Comparison of ENCODE assay signal across 20 cellular contexts in genomic region chr7:140489021-140489349, GRCh38.
"Had no signal": no experiment of that assay in that cellular context is flagged by ENCODE, and none has a peak within 500 bp of the region (broad histone marks: within the 10 kb centered on the region; RNA-seq: fewer than 3 reads in every experiment).

No MANE protein-coding gene starts in this region.

- H3K36me3 ChIP-seq: ascending aorta, colonic mucosa, gastrocnemius medialis, ovary, right lobe of liver, thoracic aorta had no signal

- H3K4me3 ChIP-seq: ascending aorta, colonic mucosa, gastrocnemius medialis, ovary, right lobe of liver, thoracic aorta had no signal

- H3K9me3 Mint-ChIP-seq: activated naive CD4-positive, alpha-beta T cell treated with anti-CD3 and anti-CD28 coated beads, Interleukin-2, amount 50 U/mL, for 24 hours; central memory CD8-positive, alpha-beta T cell; naive B cell; stimulated activated effector memory CD8-positive, alpha-beta T cell treated with anti-CD3 and anti-CD28 coated beads, Interleukin-12 subunit alpha, Interleukin-12 subunit beta, amount 100 ng/mL, for 72 hours; T-cell had no signal

- H3K27me3 ChIP-seq: ascending aorta, colonic mucosa, gastrocnemius medialis, ovary, right lobe of liver had no signal

- H3K27ac Mint-ChIP-seq: activated naive CD4-positive, alpha-beta T cell treated with anti-CD3 and anti-CD28 coated beads, Interleukin-2, amount 50 U/mL, for 24 hours; stimulated activated effector memory CD8-positive, alpha-beta T cell treated with anti-CD3 and anti-CD28 coated beads, Interleukin-12 subunit alpha, Interleukin-12 subunit beta, amount 100 ng/mL, for 72 hours; T-cell had no signal

- ATAC-seq: gastrocnemius medialis; left ventricle myocardium superior; stimulated activated effector memory CD8-positive, alpha-beta T cell treated with anti-CD3 and anti-CD28 coated beads, Interleukin-12 subunit alpha, Interleukin-12 subunit beta, amount 100 ng/mL, for 72 hours; T-cell had no signal

- H3K27ac ChIP-seq: ascending aorta, colonic mucosa, gastrocnemius medialis, ovary, right lobe of liver, thoracic aorta, VCaP had no signal

- H3K27me3 Mint-ChIP-seq: activated naive CD4-positive, alpha-beta T cell treated with anti-CD3 and anti-CD28 coated beads, Interleukin-2, amount 50 U/mL, for 24 hours; central memory CD8-positive, alpha-beta T cell had no signal

- H3K4me1 ChIP-seq: ascending aorta, colonic mucosa, gastrocnemius medialis, right lobe of liver had no signal

- H3K4me3 Mint-ChIP-seq: activated naive CD4-positive, alpha-beta T cell treated with anti-CD3 and anti-CD28 coated beads, Interleukin-2, amount 50 U/mL, for 24 hours; central memory CD8-positive, alpha-beta T cell; naive B cell; stimulated activated effector memory CD8-positive, alpha-beta T cell treated with anti-CD3 and anti-CD28 coated beads, Interleukin-12 subunit alpha, Interleukin-12 subunit beta, amount 100 ng/mL, for 72 hours; T-cell had no signal

- DNase-seq: activated CD4-positive, alpha-beta T cell treated with anti-CD3 and anti-CD28 coated beads, Interleukin-2, amount 50 U/mL, for 1 hour; activated CD4-positive, CD25-positive, alpha-beta regulatory T cell treated with anti-CD3 and anti-CD28 coated beads, Interleukin-2, amount 50 U/mL, for 72 hours; activated CD8-positive, alpha-beta memory T cell treated with anti-CD3 and anti-CD28 coated beads, Interleukin-2, amount 50 U/mL, for 4 hours; activated effector memory CD4-positive, alpha-beta T cell treated with anti-CD3 and anti-CD28 coated beads, Interleukin-2, amount 50 U/mL, for 16 hours; activated T-cell treated with anti-CD3 and anti-CD28 coated beads, Interleukin-2, amount 50 U/mL, for 48 hours; colonic mucosa; gastrocnemius medialis; head of caudate nucleus; left ventricle myocardium superior; naive B cell; ovary; right lobe of liver; stimulated activated CD4-positive, alpha-beta T cell treated with anti-CD3 and anti-CD28 coated beads, Interleukin-4, amount 100 ng/mL, for 24 hours; T-cell had no signal

- H3K4me1 Mint-ChIP-seq: activated naive CD4-positive, alpha-beta T cell treated with anti-CD3 and anti-CD28 coated beads, Interleukin-2, amount 50 U/mL, for 24 hours; central memory CD8-positive, alpha-beta T cell; naive B cell had no signal

- H3K9me3 ChIP-seq: ascending aorta, colonic mucosa, gastrocnemius medialis, ovary, right lobe of liver, thoracic aorta had no signal

- H3K36me3 Mint-ChIP-seq: activated naive CD4-positive, alpha-beta T cell treated with anti-CD3 and anti-CD28 coated beads, Interleukin-2, amount 50 U/mL, for 24 hours; naive B cell; stimulated activated effector memory CD8-positive, alpha-beta T cell treated with anti-CD3 and anti-CD28 coated beads, Interleukin-12 subunit alpha, Interleukin-12 subunit beta, amount 100 ng/mL, for 72 hours; T-cell had no signal
